ENCODE assay signal across 9 cellular contexts in the genomic region with DNA sequence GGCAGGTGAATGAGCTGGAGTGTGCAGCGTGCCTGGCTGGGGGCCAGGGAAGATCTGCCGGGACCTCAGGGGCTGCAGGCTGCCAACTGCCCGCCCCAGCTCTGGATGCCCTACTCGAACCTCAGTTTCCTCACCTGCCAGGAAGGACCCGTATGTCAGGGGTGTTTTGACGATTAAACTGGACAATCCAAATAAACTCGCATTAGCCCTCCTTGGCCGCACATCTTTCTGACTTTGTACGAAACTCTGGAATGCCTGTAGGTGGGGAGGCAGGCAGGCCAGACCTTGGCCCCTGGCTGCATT. TPM values are rescaled to one million over a fixed set of nuclear protein-coding genes. Genes with fewer than 3 reads are reported as not detected.
DNase-seq lines count a peak whose midpoint lies in the region; ATAC-seq and TF ChIP-seq lines count a peak whose summit lies in the region.
"Had no signal": no experiment of that assay in that cellular context is flagged by ENCODE, and none has a peak within 500 bp of the region (broad histone marks: within the 10 kb centered on the region; RNA-seq: fewer than 3 reads in every experiment).

No MANE protein-coding gene starts in this region.

- H3K27me3 Mint-ChIP-seq in naive B cell, result peaks cover 39 to 46% (median 44%) of the 10 kb centered on the region in 3 donors

- ATAC-seq in Right ventricle myocardium inferior, result no peak
- ATAC-seq in naive B cell (ENCODE audit: low read depth in 2 of 2), result no peak

- H3K9me3 Mint-ChIP-seq in naive B cell, result peaks cover 0 to 4% (median 0%) of the 10 kb centered on the region in 7 donors

- no peaks in the 10 kb centered on the region for H3K9me3 ChIP-seq in cardiac muscle cell (ENCODE audit: low read depth)

- peak overlapping the region; percentile 83 for H3K27ac ChIP-seq in cardiac muscle cell
- peak overlapping the region in 12 of 59 donors; percentile 6 to 87 (median 58) for H3K27ac ChIP-seq in dorsolateral prefrontal cortex
- H3K27ac ChIP-seq in urinary bladder (ENCODE audit: low read depth), result no peak overlapping the region

- H3K4me3 Mint-ChIP-seq in naive B cell, result peak overlapping the region in 7 of 8 donors; percentile 22 to 72 (median 59)

- peaks cover 4% of the 10 kb centered on the region for H3K4me1 ChIP-seq in cardiac muscle cell (ENCODE audit: low read depth)
- H3K4me1 ChIP-seq in urinary bladder (ENCODE audit: insufficient read depth), result no peaks in the 10 kb centered on the region

- H3K4me3 ChIP-seq in cardiac muscle cell, result peak overlapping the region; percentile 57
- H3K4me3 ChIP-seq in dorsolateral prefrontal cortex, result peak overlapping the region; percentile 46 to 92 (median 75)
- peak overlapping the region; percentile 82 for H3K4me3 ChIP-seq in urinary bladder (ENCODE audit: low read depth, low read length)

- H3K4me1 Mint-ChIP-seq in naive B cell, result peaks cover 7 to 13% (median 11%) of the 10 kb centered on the region in 3 donors

- H3K27me3 ChIP-seq in cardiac muscle cell (no peaks in the 10 kb centered on the region), dorsolateral prefrontal cortex (no peaks in the 10 kb centered on the region)

- no peak overlapping the region for H3K27ac Mint-ChIP-seq in naive B cell

- peaks cover 8 to 15% of the 10 kb centered on the region in 2 donors for H3K36me3 Mint-ChIP-seq in naive B cell

- TF ChIP-seq CTCF in cardiac muscle cell (IDR thresholded peaks at IDR 0.05; ENCODE audit: low read depth, low read length) (no peak), dorsolateral prefrontal cortex (IDR thresholded peaks at IDR 0.05 in 54 of 56, conservative IDR thresholded peaks at IDR 0.05 in 2 of 56; ENCODE audit: low read depth in 1 of 56, partially characterized antibody in 56 of 56) (no peak)

- DNase-seq in cardiac muscle cell (ENCODE audit: low read depth in 1 of 2, low spot score in 1 of 2) (no peak), Right ventricle myocardium inferior (ENCODE audit: missing footprints) (no peak), dorsolateral prefrontal cortex (peak in 1 of 10 donors; percentile 31), naive B cell (no peak), NCI-H1092 treated with DMSO at 0.1 percent for 48 hours (lab: John Stamatoyannopoulos, UW) (no peak), DMS 273 (lab: John Stamatoyannopoulos, UW; ENCODE audit: unreplicated experiment) (no peak)
- DNase-seq in central memory CD4-positive, alpha-beta T cell, result no peak
- DNase-seq: effector CD8-positive, alpha-beta T cell had no signal

- 40% methylated on average over 9 of the region's 9 CpGs for WGBS in urinary bladder

- intact Hi-C loops in Right ventricle myocardium inferior (cut with DNase I) (no loop called here), dorsolateral prefrontal cortex (cut with DNase I) (loop anchor here in 1 of 2 donors (10.0 kb wide), 1 partner anchor 102 kb away; no protein-coding TSS in a partner anchor)

- no peaks in the 10 kb centered on the region for H3K36me3 ChIP-seq in cardiac muscle cell
- H3K36me3 ChIP-seq in urinary bladder (ENCODE audit: insufficient read depth), result no peaks in the 10 kb centered on the region

RNA-seq across cellular contexts. Expression of a gene that starts 8.3 kb away (rescaled TPM):
- total RNA-seq in cardiac muscle cell (14.6 and 23.2 TPM in 2 replicates), Right ventricle myocardium inferior (3.7 TPM), dorsolateral prefrontal cortex (10 to 100 TPM in 5 of 120 experiments, 1 to 10 TPM in 115; 4.1 to 11.4 (median 7.1) TPM), urinary bladder (12.0 TPM)
- polyA plus RNA-seq in cardiac muscle cell (4.4 and 5.0 TPM in 2 replicates), naive B cell (ENCODE audit: low read depth in 6 of 6) (10 to 100 TPM; 40.1 to 82.0 (median 63.6) TPM), urinary bladder (5.8 TPM)

RNA-seq across cellular contexts. Expression of a gene that starts 33.8 kb away (rescaled TPM):
- total RNA-seq in cardiac muscle cell, result 1.3 and 3.5 TPM in 2 replicates
- 1.4 and 3.3 TPM in 2 replicates for polyA plus RNA-seq in cardiac muscle cell
- 1.0 TPM for total RNA-seq in Right ventricle myocardium inferior
- 1 to 10 TPM; 2.8 to 9.1 (median 6.1) TPM for total RNA-seq in dorsolateral prefrontal cortex
- polyA plus RNA-seq in naive B cell (ENCODE audit: low read depth in 6 of 6), result 1 to 10 TPM; 1.8 to 5.0 (median 3.7) TPM
- 8.7 TPM for total RNA-seq in urinary bladder
- polyA plus RNA-seq in urinary bladder, result 3.0 TPM

RNA-seq across cellular contexts. Expression of a gene that starts 59.4 kb away (rescaled TPM):
- total RNA-seq in cardiac muscle cell, result 52.6 and 53.9 TPM in 2 replicates
- 8.0 and 8.2 TPM in 2 replicates for polyA plus RNA-seq in cardiac muscle cell
- total RNA-seq in Right ventricle myocardium inferior, result 7.9 TPM
- 10 to 100 TPM; 16.1 to 75.3 (median 32.4) TPM for total RNA-seq in dorsolateral prefrontal cortex
- 10 to 100 TPM in 5 of 6 donors, 1 to 10 TPM in 1; 7.9 to 17.5 (median 10.6) TPM for polyA plus RNA-seq in naive B cell (ENCODE audit: low read depth in 6 of 6)
- total RNA-seq in urinary bladder, result 116 TPM
- polyA plus RNA-seq in urinary bladder, result 2.1 TPM
